1 cellular context compared by ENCODE assay signal in the genomic region with DNA sequence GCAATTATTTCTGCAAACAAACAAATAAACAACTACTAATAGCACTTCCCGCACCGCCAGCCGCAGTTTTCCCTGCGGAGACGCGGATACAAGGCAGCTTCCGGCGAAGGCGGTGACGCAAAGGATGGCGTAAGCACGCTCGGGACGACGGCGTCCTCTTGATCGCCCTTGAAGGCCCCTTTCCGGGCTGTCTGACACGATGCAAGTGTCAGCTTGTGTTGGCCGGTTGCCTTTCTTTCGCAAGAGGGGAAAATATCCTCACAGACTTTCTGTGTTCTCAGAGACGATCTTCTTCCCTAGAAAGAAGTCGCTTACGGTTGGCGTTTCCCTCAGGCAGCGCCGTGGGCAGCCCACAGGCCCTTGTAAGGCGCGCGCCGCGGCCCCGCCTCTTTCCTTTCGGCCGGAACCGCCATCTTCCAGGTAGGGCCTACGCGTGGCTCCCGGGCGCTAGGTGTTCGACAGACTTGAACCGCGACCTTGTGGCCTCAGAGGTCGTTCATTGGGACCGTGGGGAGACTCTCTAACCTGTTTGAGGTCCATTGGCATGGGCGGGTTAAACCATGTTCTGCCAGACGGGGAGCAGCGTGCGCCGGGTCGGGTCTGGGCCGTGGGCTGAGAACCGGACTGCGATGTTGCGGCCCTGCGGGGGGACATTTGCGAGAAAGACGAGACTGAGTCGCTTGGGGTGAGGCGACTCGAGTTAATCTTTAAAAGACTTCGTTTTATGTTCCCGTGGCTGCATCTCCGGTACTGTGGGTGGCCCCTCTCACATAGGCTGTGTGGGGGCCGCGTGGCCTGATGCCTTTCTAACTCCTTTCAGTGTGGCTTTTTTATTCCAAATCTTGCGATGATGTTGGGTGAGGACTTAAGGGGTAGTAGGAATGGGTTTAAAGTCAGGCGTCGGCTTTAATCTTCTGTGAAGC.
TF ChIP-seq lines count a peak whose summit lies in the region.

A gene (plus strand): TSS at position 393 of the 923 bp plus-strand sequence. CDS start 2,219 bp downstream, outside the sequence.

TF ChIP-seq in K562, 482 proteins besides CTCF, POLR2A, EP300 and RAD21 (continued from another document and continues in another):
- TF ChIP-seq, protein P1, sequence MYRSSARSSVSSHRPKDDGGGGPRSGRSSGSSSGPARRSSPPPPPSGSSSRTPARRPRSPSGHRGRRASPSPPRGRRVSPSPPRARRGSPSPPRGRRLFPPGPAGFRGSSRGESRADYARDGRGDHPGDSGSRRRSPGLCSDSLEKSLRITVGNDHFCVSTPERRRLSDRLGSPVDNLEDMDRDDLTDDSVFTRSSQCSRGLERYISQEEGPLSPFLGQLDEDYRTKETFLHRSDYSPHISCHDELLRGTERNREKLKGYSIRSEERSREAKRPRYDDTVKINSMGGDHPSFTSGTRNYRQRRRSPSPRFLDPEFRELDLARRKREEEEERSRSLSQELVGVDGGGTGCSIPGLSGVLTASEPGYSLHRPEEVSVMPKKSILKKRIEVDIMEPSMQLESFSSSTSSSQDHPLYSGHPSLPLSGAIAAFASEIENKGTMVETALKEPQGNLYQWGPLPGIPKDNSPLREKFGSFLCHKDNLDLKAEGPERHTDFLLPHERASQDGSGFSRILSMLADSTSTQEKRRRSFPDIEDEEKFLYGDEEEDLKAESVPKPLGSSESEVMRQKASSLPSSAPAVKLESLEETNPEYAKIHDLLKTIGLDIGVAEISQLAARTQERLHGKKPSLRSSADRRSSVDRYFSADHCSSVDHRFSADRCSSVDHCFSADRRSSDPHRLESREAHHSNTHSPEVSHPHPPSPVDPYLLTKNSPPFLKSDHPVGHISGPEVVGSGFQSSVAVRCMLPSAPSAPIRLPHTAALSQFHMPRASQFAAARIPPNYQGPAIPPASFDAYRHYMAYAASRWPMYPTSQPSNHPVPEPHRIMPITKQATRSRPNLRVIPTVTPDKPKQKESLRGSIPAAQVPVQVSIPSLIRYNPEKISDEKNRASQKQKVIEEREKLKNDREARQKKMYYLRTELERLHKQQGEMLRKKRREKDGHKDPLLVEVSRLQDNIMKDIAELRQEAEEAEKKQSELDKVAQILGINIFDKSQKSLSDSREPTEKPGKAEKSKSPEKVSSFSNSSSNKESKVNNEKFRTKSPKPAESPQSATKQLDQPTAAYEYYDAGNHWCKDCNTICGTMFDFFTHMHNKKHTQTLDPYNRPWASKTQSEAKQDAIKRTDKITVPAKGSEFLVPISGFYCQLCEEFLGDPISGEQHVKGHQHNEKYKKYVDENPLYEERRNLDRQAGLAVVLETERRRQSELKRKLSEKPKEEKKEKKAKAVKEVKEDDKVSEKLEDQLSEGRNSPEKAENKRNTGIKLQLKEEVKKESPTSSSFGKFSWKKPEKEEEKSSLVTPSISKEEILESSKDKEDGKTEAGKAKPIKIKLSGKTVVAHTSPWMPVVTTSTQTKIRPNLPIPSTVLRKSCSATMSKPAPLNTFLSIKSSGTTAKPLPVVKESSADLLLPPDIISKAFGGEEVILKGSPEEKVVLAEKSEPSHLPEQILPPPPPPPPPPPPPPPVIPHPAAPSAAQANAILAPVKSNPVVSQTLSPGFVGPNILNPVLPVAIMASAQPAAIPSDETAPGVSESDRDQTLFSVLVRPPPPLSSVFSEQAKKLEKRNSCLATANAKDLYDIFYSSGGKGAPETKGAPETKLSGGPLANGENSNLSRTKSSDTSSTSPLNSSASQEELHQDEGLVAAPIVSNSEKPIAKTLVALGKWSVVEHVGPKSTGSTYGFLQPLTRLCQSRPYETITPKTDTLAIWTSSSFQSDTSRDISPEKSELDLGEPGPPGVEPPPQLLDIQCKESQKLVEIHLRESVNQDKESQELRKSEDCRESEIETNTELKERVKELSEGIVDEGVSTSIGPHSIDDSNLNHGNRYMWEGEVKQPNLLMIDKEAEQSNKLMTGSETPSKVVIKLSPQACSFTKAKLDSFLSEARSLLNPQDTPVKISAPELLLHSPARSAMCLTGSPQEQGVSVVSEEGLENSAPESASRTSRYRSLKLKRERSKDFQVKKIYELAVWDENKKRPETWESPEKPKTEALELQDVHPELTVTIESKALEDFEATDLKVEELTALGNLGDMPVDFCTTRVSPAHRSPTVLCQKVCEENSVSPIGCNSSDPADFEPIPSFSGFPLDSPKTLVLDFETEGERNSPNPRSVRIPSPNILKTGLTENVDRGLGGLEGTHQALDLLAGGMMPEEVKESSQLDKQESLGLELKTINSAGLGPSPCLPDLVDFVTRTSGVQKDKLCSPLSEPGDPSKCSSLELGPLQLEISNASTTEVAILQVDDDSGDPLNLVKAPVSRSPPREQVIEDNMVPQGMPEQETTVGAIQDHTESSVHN (IDR thresholded peaks at IDR 0.05; ENCODE audit: borderline replicate concordance in 1 of 2, low read depth in 1 of 2): no peak
- TF ChIP-seq ZNF23 (CRISPR knock-in tag; IDR thresholded peaks at IDR 0.05): no peak
- TF ChIP-seq, protein P2, sequence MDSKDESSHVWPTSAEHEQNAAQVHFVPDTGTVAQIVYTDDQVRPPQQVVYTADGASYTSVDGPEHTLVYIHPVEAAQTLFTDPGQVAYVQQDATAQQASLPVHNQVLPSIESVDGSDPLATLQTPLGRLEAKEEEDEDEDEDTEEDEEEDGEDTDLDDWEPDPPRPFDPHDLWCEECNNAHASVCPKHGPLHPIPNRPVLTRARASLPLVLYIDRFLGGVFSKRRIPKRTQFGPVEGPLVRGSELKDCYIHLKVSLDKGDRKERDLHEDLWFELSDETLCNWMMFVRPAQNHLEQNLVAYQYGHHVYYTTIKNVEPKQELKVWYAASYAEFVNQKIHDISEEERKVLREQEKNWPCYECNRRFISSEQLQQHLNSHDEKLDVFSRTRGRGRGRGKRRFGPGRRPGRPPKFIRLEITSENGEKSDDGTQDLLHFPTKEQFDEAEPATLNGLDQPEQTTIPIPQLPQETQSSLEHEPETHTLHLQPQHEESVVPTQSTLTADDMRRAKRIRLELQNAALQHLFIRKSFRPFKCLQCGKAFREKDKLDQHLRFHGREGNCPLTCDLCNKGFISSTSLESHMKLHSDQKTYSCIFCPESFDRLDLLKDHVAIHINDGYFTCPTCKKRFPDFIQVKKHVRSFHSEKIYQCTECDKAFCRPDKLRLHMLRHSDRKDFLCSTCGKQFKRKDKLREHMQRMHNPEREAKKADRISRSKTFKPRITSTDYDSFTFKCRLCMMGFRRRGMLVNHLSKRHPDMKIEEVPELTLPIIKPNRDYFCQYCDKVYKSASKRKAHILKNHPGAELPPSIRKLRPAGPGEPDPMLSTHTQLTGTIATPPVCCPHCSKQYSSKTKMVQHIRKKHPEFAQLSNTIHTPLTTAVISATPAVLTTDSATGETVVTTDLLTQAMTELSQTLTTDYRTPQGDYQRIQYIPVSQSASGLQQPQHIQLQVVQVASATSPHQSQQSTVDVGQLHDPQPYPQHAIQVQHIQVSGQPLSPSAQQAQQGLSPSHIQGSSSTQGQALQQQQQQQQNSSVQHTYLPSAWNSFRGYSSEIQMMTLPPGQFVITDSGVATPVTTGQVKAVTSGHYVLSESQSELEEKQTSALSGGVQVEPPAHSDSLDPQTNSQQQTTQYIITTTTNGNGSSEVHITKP (IDR thresholded peaks at IDR 0.05; ENCODE audit: partially characterized antibody): peak; percentile 42
- no peak for TF ChIP-seq TAF15 (IDR thresholded peaks at IDR 0.05; ENCODE audit: low read depth, low read length)
- no peak for TF ChIP-seq ZC3H11A (IDR thresholded peaks at IDR 0.05; ENCODE audit: low read depth, low read length)
- TF ChIP-seq MYNN (IDR thresholded peaks at IDR 0.05): no peak
- no peak for TF ChIP-seq MYNN (CRISPR knock-in tag; IDR thresholded peaks at IDR 0.05)
- no peak; the same call in 1 of the 2 replicates for TF ChIP-seq KLF1 (tag; IDR thresholded peaks at IDR 0.05)
- TF ChIP-seq TARDBP (IDR thresholded peaks at IDR 0.05): no peak
- no peak for TF ChIP-seq CBFA2T2 (conservative IDR thresholded peaks at IDR 0.05)
- peak; percentile 69 for TF ChIP-seq L3MBTL2 (IDR thresholded peaks at IDR 0.05)
- TF ChIP-seq EWSR1 (IDR thresholded peaks at IDR 0.05; ENCODE audit: borderline replicate concordance, low read depth, partially characterized antibody): no peak
- no peak; the same call in 1 of the 2 replicates for TF ChIP-seq FOXP1 (CRISPR knock-in tag; IDR thresholded peaks at IDR 0.05)
- no peak for TF ChIP-seq ZKSCAN8 (CRISPR knock-in tag; IDR thresholded peaks at IDR 0.05)
- no peak for TF ChIP-seq ZNF274 (IDR thresholded peaks at IDR 0.05; ENCODE audit: borderline replicate concordance, low read depth, low read length)
- TF ChIP-seq TEAD1 (CRISPR knock-in tag; IDR thresholded peaks at IDR 0.05): peak in 1 of 2 experiments; percentile 79; a peak in 1 of 4 replicates
- TF ChIP-seq FUS (optimal IDR thresholded peaks at IDR 0.05; ENCODE audit: low read depth, low read length): no peak
- TF ChIP-seq, protein P3, sequence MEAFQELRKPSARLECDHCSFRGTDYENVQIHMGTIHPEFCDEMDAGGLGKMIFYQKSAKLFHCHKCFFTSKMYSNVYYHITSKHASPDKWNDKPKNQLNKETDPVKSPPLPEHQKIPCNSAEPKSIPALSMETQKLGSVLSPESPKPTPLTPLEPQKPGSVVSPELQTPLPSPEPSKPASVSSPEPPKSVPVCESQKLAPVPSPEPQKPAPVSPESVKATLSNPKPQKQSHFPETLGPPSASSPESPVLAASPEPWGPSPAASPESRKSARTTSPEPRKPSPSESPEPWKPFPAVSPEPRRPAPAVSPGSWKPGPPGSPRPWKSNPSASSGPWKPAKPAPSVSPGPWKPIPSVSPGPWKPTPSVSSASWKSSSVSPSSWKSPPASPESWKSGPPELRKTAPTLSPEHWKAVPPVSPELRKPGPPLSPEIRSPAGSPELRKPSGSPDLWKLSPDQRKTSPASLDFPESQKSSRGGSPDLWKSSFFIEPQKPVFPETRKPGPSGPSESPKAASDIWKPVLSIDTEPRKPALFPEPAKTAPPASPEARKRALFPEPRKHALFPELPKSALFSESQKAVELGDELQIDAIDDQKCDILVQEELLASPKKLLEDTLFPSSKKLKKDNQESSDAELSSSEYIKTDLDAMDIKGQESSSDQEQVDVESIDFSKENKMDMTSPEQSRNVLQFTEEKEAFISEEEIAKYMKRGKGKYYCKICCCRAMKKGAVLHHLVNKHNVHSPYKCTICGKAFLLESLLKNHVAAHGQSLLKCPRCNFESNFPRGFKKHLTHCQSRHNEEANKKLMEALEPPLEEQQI (IDR thresholded peaks at IDR 0.05): no peak
- TF ChIP-seq, protein P4, sequence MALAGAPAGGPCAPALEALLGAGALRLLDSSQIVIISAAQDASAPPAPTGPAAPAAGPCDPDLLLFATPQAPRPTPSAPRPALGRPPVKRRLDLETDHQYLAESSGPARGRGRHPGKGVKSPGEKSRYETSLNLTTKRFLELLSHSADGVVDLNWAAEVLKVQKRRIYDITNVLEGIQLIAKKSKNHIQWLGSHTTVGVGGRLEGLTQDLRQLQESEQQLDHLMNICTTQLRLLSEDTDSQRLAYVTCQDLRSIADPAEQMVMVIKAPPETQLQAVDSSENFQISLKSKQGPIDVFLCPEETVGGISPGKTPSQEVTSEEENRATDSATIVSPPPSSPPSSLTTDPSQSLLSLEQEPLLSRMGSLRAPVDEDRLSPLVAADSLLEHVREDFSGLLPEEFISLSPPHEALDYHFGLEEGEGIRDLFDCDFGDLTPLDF (CRISPR knock-in tag; IDR thresholded peaks at IDR 0.05): peak; percentile 48; the same call in 1 of the 2 replicates
- TF ChIP-seq SIRT6 (IDR thresholded peaks at IDR 0.05; ENCODE audit: low read depth, low read length): no peak
- no peak for TF ChIP-seq PHTF2 (CRISPR knock-in tag; IDR thresholded peaks at IDR 0.05)
- TF ChIP-seq, protein P5, sequence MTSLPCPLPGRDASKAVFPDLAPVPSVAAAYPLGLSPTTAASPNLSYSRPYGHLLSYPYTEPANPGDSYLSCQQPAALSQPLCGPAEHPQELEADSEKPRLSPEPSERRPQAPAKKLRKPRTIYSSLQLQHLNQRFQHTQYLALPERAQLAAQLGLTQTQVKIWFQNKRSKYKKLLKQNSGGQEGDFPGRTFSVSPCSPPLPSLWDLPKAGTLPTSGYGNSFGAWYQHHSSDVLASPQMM (CRISPR knock-in tag; IDR thresholded peaks at IDR 0.05): no peak
- TF ChIP-seq HCFC1 (IDR thresholded peaks at IDR 0.05; ENCODE audit: low read depth, low read length): peak; percentile 44
- TF ChIP-seq GTF2F1 (IDR thresholded peaks at IDR 0.05; ENCODE audit: low read depth, low read length): peak; percentile 89; the same call in 1 of the 2 replicates
- TF ChIP-seq ERF (CRISPR knock-in tag; IDR thresholded peaks at IDR 0.05): no peak
- no peak for TF ChIP-seq RBM17 (IDR thresholded peaks at IDR 0.05; ENCODE audit: borderline replicate concordance, low read depth, low read length)
- TF ChIP-seq, protein P6, sequence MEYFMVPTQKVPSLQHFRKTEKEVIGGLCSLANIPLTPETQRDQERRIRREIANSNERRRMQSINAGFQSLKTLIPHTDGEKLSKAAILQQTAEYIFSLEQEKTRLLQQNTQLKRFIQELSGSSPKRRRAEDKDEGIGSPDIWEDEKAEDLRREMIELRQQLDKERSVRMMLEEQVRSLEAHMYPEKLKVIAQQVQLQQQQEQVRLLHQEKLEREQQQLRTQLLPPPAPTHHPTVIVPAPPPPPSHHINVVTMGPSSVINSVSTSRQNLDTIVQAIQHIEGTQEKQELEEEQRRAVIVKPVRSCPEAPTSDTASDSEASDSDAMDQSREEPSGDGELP (CRISPR knock-in tag; IDR thresholded peaks at IDR 0.05; ENCODE audit: borderline replicate concordance): peak; percentile 75
- peak; percentile 83 for TF ChIP-seq CEBPB (tag; IDR thresholded peaks at IDR 0.05)
- TF ChIP-seq, protein P7, sequence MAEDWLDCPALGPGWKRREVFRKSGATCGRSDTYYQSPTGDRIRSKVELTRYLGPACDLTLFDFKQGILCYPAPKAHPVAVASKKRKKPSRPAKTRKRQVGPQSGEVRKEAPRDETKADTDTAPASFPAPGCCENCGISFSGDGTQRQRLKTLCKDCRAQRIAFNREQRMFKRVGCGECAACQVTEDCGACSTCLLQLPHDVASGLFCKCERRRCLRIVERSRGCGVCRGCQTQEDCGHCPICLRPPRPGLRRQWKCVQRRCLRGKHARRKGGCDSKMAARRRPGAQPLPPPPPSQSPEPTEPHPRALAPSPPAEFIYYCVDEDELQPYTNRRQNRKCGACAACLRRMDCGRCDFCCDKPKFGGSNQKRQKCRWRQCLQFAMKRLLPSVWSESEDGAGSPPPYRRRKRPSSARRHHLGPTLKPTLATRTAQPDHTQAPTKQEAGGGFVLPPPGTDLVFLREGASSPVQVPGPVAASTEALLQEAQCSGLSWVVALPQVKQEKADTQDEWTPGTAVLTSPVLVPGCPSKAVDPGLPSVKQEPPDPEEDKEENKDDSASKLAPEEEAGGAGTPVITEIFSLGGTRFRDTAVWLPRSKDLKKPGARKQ (CRISPR knock-in tag; IDR thresholded peaks at IDR 0.05): no peak
- 0 out of 2 replicates have a peak, but pooled peaks have one; percentile 12 for TF ChIP-seq ELF4 (CRISPR knock-in tag; IDR thresholded peaks at IDR 0.05)
- TF ChIP-seq, protein P8, sequence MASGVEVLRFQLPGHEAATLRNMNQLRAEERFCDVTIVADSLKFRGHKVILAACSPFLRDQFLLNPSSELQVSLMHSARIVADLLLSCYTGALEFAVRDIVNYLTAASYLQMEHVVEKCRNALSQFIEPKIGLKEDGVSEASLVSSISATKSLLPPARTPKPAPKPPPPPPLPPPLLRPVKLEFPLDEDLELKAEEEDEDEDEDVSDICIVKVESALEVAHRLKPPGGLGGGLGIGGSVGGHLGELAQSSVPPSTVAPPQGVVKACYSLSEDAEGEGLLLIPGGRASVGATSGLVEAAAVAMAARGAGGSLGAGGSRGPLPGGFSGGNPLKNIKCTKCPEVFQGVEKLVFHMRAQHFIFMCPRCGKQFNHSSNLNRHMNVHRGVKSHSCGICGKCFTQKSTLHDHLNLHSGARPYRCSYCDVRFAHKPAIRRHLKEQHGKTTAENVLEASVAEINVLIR (CRISPR knock-in tag; IDR thresholded peaks at IDR 0.05): peak; percentile 80
- peak; percentile 83 for TF ChIP-seq CXXC5 (CRISPR knock-in tag; IDR thresholded peaks at IDR 0.05)
- TF ChIP-seq ZNF384 (IDR thresholded peaks at IDR 0.05; ENCODE audit: low read depth, low read length): no peak
